22 cellular contexts compared by ENCODE assay signal in genomic region chr9:85914108-85914507, GRCh38. TPM values are rescaled to one million over a fixed set of nuclear protein-coding genes. Genes with fewer than 3 reads are reported as not detected.
DNase-seq lines count a peak whose midpoint lies in the region; ATAC-seq and TF ChIP-seq lines count a peak whose summit lies in the region.
"Had no signal": no experiment of that assay in that cellular context is flagged by ENCODE, and none has a peak within 500 bp of the region (broad histone marks: within the 10 kb centered on the region; RNA-seq: fewer than 3 reads in every experiment).

No MANE protein-coding gene starts in this region.

- no peaks in the 10 kb centered on the region for H4K20me1 ChIP-seq in PC-9 (ENCODE audit: insufficient read depth)

- intact Hi-C loops in CD4-positive, alpha-beta memory T cell (cut with micrococcal nuclease): no loop called here
- intact Hi-C loops in PC-9 (cut with micrococcal nuclease; ENCODE audit: unreplicated experiment) (no loop called here), left lung (cut with DNase I) (no loop called here)

- peaks cover 9 to 13% (median 12%) of the 10 kb centered on the region in 4 donors for H3K4me1 Mint-ChIP-seq in CD4-positive, alpha-beta memory T cell
- H3K4me1 Mint-ChIP-seq: endodermal cell had no signal

- no peaks in the 10 kb centered on the region for H3K9me3 Mint-ChIP-seq in CD4-positive, alpha-beta memory T cell
- H3K9me3 Mint-ChIP-seq: endodermal cell had no signal

- H3K27me3 Mint-ChIP-seq in CD4-positive, alpha-beta memory T cell: peaks cover 0 to 4% of the 10 kb centered on the region in 2 donors

- H3K79me2 ChIP-seq in ACC112 (ENCODE audit: control insufficient read depth, insufficient read depth, low read length, unreplicated experiment) (no peaks in the 10 kb centered on the region), PC-9 (ENCODE audit: low read depth) (no peaks in the 10 kb centered on the region)

- H3K9me3 ChIP-seq in CD4-positive, alpha-beta memory T cell (ENCODE audit: control insufficient read depth in 1 of 2, low read length in 2 of 2): no peaks in the 10 kb centered on the region
- H3K9me3 ChIP-seq in PC-9 (ENCODE audit: insufficient read depth, low read depth) (peaks cover 3% of the 10 kb centered on the region; the same call in 1 of the 2 replicates), left lung (no peaks in the 10 kb centered on the region)
- H3K9me3 ChIP-seq: HAP-1, left ventricle myocardium inferior, mucosa of descending colon had no signal

- no peaks in the 10 kb centered on the region for H3K27me3 ChIP-seq in ACC112 (ENCODE audit: insufficient read depth, low read length)
- no peaks in the 10 kb centered on the region for H3K27me3 ChIP-seq in CD4-positive, alpha-beta memory T cell (ENCODE audit: insufficient read depth, low read length)
- no peaks in the 10 kb centered on the region for H3K27me3 ChIP-seq in PC-9 (ENCODE audit: insufficient read depth, low read depth)
- H3K27me3 ChIP-seq in left lung: no peaks in the 10 kb centered on the region

- BruUV-seq in PC-9 (replicated peaks; lab: Mats Ljungman, UMichigan): no TSS peak

- TF ChIP-seq CTCF in PC-9 (conservative IDR thresholded peaks at IDR 0.05) (no peak), left lung (IDR thresholded peaks at IDR 0.05) (no peak)

- peaks cover 5% of the 10 kb centered on the region for H3K4me1 ChIP-seq in ACC112 (ENCODE audit: control insufficient read depth, insufficient read depth, low read length, unreplicated experiment)
- peaks cover 6% of the 10 kb centered on the region for H3K4me1 ChIP-seq in CD4-positive, alpha-beta memory T cell (ENCODE audit: insufficient read depth, low read length)
- H3K4me1 ChIP-seq in PC-9 (replicated peaks; ENCODE audit: insufficient read depth): no peaks in the 10 kb centered on the region
- no peaks in the 10 kb centered on the region for H3K4me1 ChIP-seq in left lung
- H3K4me1 ChIP-seq: left ventricle myocardium inferior had no signal

- H3F3A ChIP-seq in PC-9 (ENCODE audit: insufficient read depth, low read depth): no peaks in the 10 kb centered on the region

- no peaks in the 10 kb centered on the region for H3K36me3 Mint-ChIP-seq in CD4-positive, alpha-beta memory T cell

- H3K36me3 ChIP-seq in ACC112 (ENCODE audit: insufficient read depth, low read length): no peaks in the 10 kb centered on the region
- no peaks in the 10 kb centered on the region for H3K36me3 ChIP-seq in CD4-positive, alpha-beta memory T cell (ENCODE audit: insufficient read depth, low read length)
- H3K36me3 ChIP-seq in PC-9 (ENCODE audit: low read depth): no peaks in the 10 kb centered on the region
- no peaks in the 10 kb centered on the region for H3K36me3 ChIP-seq in left lung
- H3K36me3 ChIP-seq: HAP-1, left ventricle myocardium inferior had no signal

- no peaks in the 10 kb centered on the region for H3K9me2 ChIP-seq in PC-9 (ENCODE audit: insufficient read depth)

- DNase-seq in CD4-positive, alpha-beta memory T cell: no peak
- no peak for DNase-seq in PC-9
- peak; percentile 10 for DNase-seq in fibroblast of peridontal ligament (ENCODE audit: extremely low read depth)
- no peak for DNase-seq in LoVo (ENCODE audit: low spot score)
- DNase-seq in left lung: no peak
- DNase-seq: activated naive CD4-positive, alpha-beta T cell treated with anti-CD3 and anti-CD28 coated beads, Interleukin-2, amount 50 U/mL, for 16 hours; activated T-cell treated with anti-CD3 and anti-CD28 coated beads, Interleukin-2, amount 50 U/mL, for 1 hour; COR-L47; endodermal cell; Kasumi-1; left ventricle myocardium inferior; mucosa of descending colon; NCI-H1417 treated with DMSO at 0.1 percent for 48 hours; NCI-H2171; NCI-H69; stimulated activated naive CD4-positive, alpha-beta T cell treated with Interleukin-2 at 50 U/mL for 16 hours; trophoblast cell had no signal

- H3K27ac ChIP-seq in ACC112 (ENCODE audit: low read depth, low read length) (no peak overlapping the region), PC-9 (no peak overlapping the region), left lung (no peak overlapping the region)
- H3K27ac ChIP-seq in CD4-positive, alpha-beta memory T cell (ENCODE audit: low read depth, low read length): no peak overlapping the region
- H3K27ac ChIP-seq: left ventricle myocardium inferior, skin epidermis had no signal

- peak overlapping the region; percentile 47; the same call in 1 of the 2 replicates for H3K4me3 ChIP-seq in ACC112 (ENCODE audit: low read depth, low read length)
- no peak overlapping the region for H3K4me3 ChIP-seq in CD4-positive, alpha-beta memory T cell (ENCODE audit: low read length in 2 of 2)
- no peak overlapping the region for H3K4me3 ChIP-seq in PC-9
- no peak overlapping the region for H3K4me3 ChIP-seq in left lung
- H3K4me3 ChIP-seq: HAP-1, left ventricle myocardium inferior, mucosa of descending colon, skin epidermis had no signal

- no peak overlapping the region for H3K4me2 ChIP-seq in PC-9

- POLR2A ChIA-PET in CD4-positive, alpha-beta memory T cell (lab: Charles Lee; ENCODE audit: partially characterized antibody): no interaction called here
- POLR2A ChIA-PET in PC-9 (lab: Charles Lee; ENCODE audit: unreplicated experiment): no interaction called here

- peak overlapping the region in 6 of 7 donors; percentile 17 to 86 (median 53) for H3K27ac Mint-ChIP-seq in CD4-positive, alpha-beta memory T cell
- H3K27ac Mint-ChIP-seq: endodermal cell had no signal

- no peak for ATAC-seq in HG03135 (IDR thresholded peaks at IDR 0.05; ENCODE audit: unreplicated experiment)
- ATAC-seq in left lung: no peak
- ATAC-seq: mucosa of descending colon, Right ventricle myocardium inferior had no signal

- peak overlapping the region in 7 of 8 donors; percentile 7 to 65 (median 49) for H3K4me3 Mint-ChIP-seq in CD4-positive, alpha-beta memory T cell
- H3K4me3 Mint-ChIP-seq: endodermal cell had no signal

- H2AFZ ChIP-seq in ACC112 (ENCODE audit: low read length, unreplicated experiment): peak overlapping the region; percentile 84
- peak overlapping the region; percentile 65; the same call in 1 of the 2 replicates for H2AFZ ChIP-seq in PC-9

- CTCF ChIA-PET in CD4-positive, alpha-beta memory T cell (lab: Charles Lee; ENCODE audit: partially characterized antibody): interaction anchor here (1.0 kb wide), 2 partner anchors 9 to 500 kb away, joined by 3 read pairs; no protein-coding TSS in a partner anchor
- CTCF ChIA-PET in PC-9 (lab: Charles Lee): no interaction called here

RNA-seq across cellular contexts. Expression of gene NAA35, which starts 26.8 kb away (rescaled TPM):
- 10 to 100 TPM; 24.8 to 27.8 TPM for total RNA-seq in CD4-positive, alpha-beta memory T cell
- 10 to 100 TPM; 14.7 to 15.7 TPM for polyA plus RNA-seq in CD4-positive, alpha-beta memory T cell
- total RNA-seq in PC-9 (2021): 33.3 and 33.6 TPM in 2 replicates
- total RNA-seq in left lung: 10 to 100 TPM; 17.9 to 23.0 TPM
